Comparison of ENCODE assay signal across 18 cellular contexts in the genomic region with DNA sequence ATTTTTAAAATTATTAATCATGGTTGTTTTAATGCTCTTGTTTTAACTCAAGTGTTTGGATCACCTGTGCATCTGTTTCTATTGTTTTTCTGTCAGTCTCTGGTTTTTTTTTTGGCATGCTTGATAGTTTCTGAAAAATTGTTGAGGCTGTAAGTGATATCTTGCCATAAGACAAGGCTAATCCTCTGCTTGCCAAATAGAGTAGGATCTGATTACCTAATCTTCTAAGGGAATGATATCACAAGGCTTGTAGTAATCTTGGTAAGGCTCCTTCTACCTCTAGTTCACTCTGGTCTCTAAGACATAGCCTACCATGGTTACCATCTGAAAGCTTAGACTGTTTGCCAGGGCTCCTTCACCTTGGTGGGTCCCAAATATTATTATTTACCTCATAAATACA.
DNase-seq lines count a peak whose midpoint lies in the region; ATAC-seq and TF ChIP-seq lines count a peak whose summit lies in the region.
"Had no signal": no experiment of that assay in that cellular context is flagged by ENCODE, and none has a peak within 500 bp of the region (broad histone marks: within the 10 kb centered on the region; RNA-seq: fewer than 3 reads in every experiment).

No MANE protein-coding gene starts in this region.

- H3K4me3 ChIP-seq in choroid plexus epithelial cell (ENCODE audit: low read depth, low read length): no peak overlapping the region
- H3K4me3 ChIP-seq: BLaER1 treated with 17β-estradiol and CSF1 and Interleukin-3, amounts not matched to agents 10 nM and 100 nM; GM12878; GM23248; HAP-1 had no signal

- DNase-seq in D341Med (ENCODE audit: low spot score): peak; percentile 22
- peak; percentile 26 for DNase-seq in NCI-H226
- DNase-seq in choroid plexus epithelial cell (ENCODE audit: low read depth): peak; percentile 14
- DNase-seq in iris pigment epithelial cell (ENCODE audit: low read depth): peak; percentile 68
- no peak for DNase-seq in NCI-H345 treated with DMSO at 0.1 percent for 48 hours (lab: John Stamatoyannopoulos, UW; ENCODE audit: unreplicated experiment)
- no peak for DNase-seq in mucosa of gallbladder (ENCODE audit: low spot score)
- DNase-seq in NCI-H69 (lab: John Stamatoyannopoulos, UW): no peak
- DNase-seq in left lobe of liver (ENCODE audit: low spot score): no peak
- DNase-seq: Calu3; CD8-positive, alpha-beta T cell; DMS 273 treated with DMSO at 0.1 percent for 48 hours; DMS53; DND-41; EL; GM23248 had no signal

- TF ChIP-seq CTCF in choroid plexus epithelial cell (conservative IDR thresholded peaks at IDR 0.05; ENCODE audit: low read depth, low read length): no peak

- no peak for ATAC-seq in left lobe of liver
- ATAC-seq: CD8-positive, alpha-beta T cell; GM12878 had no signal

Comparison
In these comparisons a context has a peak if more than half of its experiments do, and no peak if none do; other contexts are left out.
1. DNase-seq: peak in D341Med (single experiment), NCI-H226 (single experiment), choroid plexus epithelial cell (single experiment) and iris pigment epithelial cell (single experiment); none in NCI-H345 treated with DMSO at 0.1 percent for 48 hours (single experiment), mucosa of gallbladder (single experiment), NCI-H69 (single experiment) and left lobe of liver (single experiment).